ENCODE assay signal across 15 cellular contexts in the genomic region with DNA sequence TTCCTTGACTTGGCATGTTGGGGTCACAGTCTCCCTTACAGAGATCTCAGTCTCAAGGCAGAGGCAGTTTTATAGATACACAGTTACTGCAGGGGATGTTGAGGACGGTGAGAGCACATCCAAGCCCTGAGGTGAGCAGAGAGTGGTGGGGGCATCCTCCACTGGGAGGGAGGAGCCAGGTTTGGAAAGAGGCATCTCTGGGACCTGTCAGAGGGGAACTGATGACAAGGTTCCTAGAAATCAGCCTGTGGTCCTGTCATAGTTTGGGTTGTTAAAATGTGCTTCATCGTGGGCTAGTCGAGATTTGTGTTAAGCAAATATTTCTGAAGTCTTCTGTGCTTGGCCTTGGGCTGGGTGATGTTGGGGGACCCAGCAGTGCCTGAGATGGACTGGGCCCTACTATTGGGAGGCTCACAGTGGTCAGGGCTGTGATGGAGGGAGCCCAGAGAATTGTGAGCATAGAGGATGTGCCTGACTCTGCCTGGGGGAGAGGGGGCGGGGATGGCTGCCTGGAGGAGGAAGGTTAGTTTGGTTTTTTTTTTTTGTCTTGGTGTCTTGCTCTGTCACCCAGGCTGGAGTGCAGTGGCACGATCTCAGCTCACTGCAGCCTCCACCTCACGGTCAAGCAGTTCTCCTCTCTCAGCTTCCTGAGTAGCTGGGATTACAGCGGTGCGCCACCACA. TPM values are rescaled to one million over a fixed set of nuclear protein-coding genes. Genes with fewer than 3 reads are reported as not detected.
DNase-seq lines count a peak whose midpoint lies in the region; ATAC-seq and TF ChIP-seq lines count a peak whose summit lies in the region.
"Had no signal": no experiment of that assay in that cellular context is flagged by ENCODE, and none has a peak within 500 bp of the region (broad histone marks: within the 10 kb centered on the region; RNA-seq: fewer than 3 reads in every experiment).

No MANE protein-coding gene starts in this region.

- peak overlapping the region; percentile 100 for H3K4me3 Mint-ChIP-seq in stimulated activated naive CD8-positive, alpha-beta T cell treated with anti-CD3 and anti-CD28 coated beads, Interleukin-15, Interleukin-2, amounts not matched to agents 100 ng/mL and 50 ng/mL, for 24 hours
- H3K4me3 Mint-ChIP-seq in activated B cell treated with CpG ODN at 0.5 μM for 24 hours (peak overlapping the region; percentile 78), endothelial cell (ENCODE audit: unreplicated experiment) (peak overlapping the region; percentile 60)

- no peaks in the 10 kb centered on the region for H3K27me3 Mint-ChIP-seq in stimulated activated naive CD8-positive, alpha-beta T cell treated with anti-CD3 and anti-CD28 coated beads, Interleukin-15, Interleukin-2, amounts not matched to agents 100 ng/mL and 50 ng/mL, for 24 hours
- H3K27me3 Mint-ChIP-seq in activated B cell treated with CpG ODN at 0.5 μM for 24 hours (no peaks in the 10 kb centered on the region), endothelial cell (ENCODE audit: unreplicated experiment) (peaks cover 12% of the 10 kb centered on the region)

- CTCF ChIA-PET in activated B cell treated with CpG ODN at 0.5 μM for 24 hours (lab: Charles Lee): no interaction called here

- H3K27ac Mint-ChIP-seq in stimulated activated naive CD8-positive, alpha-beta T cell treated with anti-CD3 and anti-CD28 coated beads, Interleukin-15, Interleukin-2, amounts not matched to agents 100 ng/mL and 50 ng/mL, for 24 hours: peak overlapping the region; percentile 100
- H3K27ac Mint-ChIP-seq in activated B cell treated with CpG ODN at 0.5 μM for 24 hours (peak overlapping the region; percentile 89), endothelial cell (ENCODE audit: unreplicated experiment) (no peak overlapping the region)

- H3K27ac ChIP-seq in left ventricle myocardium inferior (replicated peaks): no peak overlapping the region
- H3K27ac ChIP-seq in testis: no peak overlapping the region

- TF ChIP-seq POLR2A in testis (IDR thresholded peaks at IDR 0.05): no peak

- H3K9me3 ChIP-seq in left ventricle myocardium inferior (replicated peaks) (no peaks in the 10 kb centered on the region), testis (no peaks in the 10 kb centered on the region)

- H3K4me3 ChIP-seq in left ventricle myocardium inferior: no peak overlapping the region
- no peak overlapping the region for H3K4me3 ChIP-seq in testis

- H3K4me1 ChIP-seq in left ventricle myocardium inferior (peaks cover 80% of the 10 kb centered on the region), testis (peaks cover 33% of the 10 kb centered on the region)

- TF ChIP-seq CTCF in activated B cell treated with CpG ODN at 0.5 μM for 24 hours (IDR thresholded peaks at IDR 0.05) (no peak), endothelial cell (IDR thresholded peaks at IDR 0.05; ENCODE audit: unreplicated experiment) (no peak), left ventricle myocardium inferior (IDR thresholded peaks at IDR 0.05; ENCODE audit: borderline replicate concordance) (no peak), testis (IDR thresholded peaks at IDR 0.05) (no peak)

- H3K36me3 ChIP-seq in left ventricle myocardium inferior (peaks cover 30% of the 10 kb centered on the region), testis (ENCODE audit: low read depth, missing control alignments) (no peaks in the 10 kb centered on the region)

- DNase-seq in stimulated activated naive CD8-positive, alpha-beta T cell treated with anti-CD3 and anti-CD28 coated beads, Interleukin-15, Interleukin-2, amounts not matched to agents 100 U/mL and 50 U/mL, for 24 hours: no peak
- DNase-seq in activated B cell treated with CpG ODN at 0.5 μM for 24 hours: no peak
- DNase-seq in endothelial cell (ENCODE audit: low spot score): no peak
- DNase-seq in left ventricle myocardium inferior: no peak
- no peak for DNase-seq in NAMALWA (ENCODE audit: low spot score)
- DNase-seq in testis: no peak
- DNase-seq: central memory CD4-positive, alpha-beta T cell; DMS79; mesendoderm; NCI-H187 treated with DMSO at 0.1 percent for 48 hours; NCI-H526; small intestine had no signal

- POLR2A ChIA-PET in activated B cell treated with CpG ODN at 0.5 μM for 24 hours (lab: Charles Lee): interaction anchor here (0.7 to 7.4 kb wide), 3 partner anchors 14 to 45 kb away, joined by 3 to 185 read pairs (median 7); a partner anchor contains a TSS

- no peaks in the 10 kb centered on the region for H3K27me3 ChIP-seq in left ventricle myocardium inferior (ENCODE audit: low read depth)
- H3K27me3 ChIP-seq in testis: no peaks in the 10 kb centered on the region

- peaks cover 71% of the 10 kb centered on the region for H3K4me1 Mint-ChIP-seq in stimulated activated naive CD8-positive, alpha-beta T cell treated with anti-CD3 and anti-CD28 coated beads, Interleukin-15, Interleukin-2, amounts not matched to agents 100 ng/mL and 50 ng/mL, for 24 hours (ENCODE audit: low read depth)
- H3K4me1 Mint-ChIP-seq in activated B cell treated with CpG ODN at 0.5 μM for 24 hours (peaks cover 76% of the 10 kb centered on the region), endothelial cell (ENCODE audit: unreplicated experiment) (peaks cover 36% of the 10 kb centered on the region)

- H3K9me3 Mint-ChIP-seq in stimulated activated naive CD8-positive, alpha-beta T cell treated with anti-CD3 and anti-CD28 coated beads, Interleukin-15, Interleukin-2, amounts not matched to agents 100 ng/mL and 50 ng/mL, for 24 hours: no peaks in the 10 kb centered on the region
- H3K9me3 Mint-ChIP-seq in activated B cell treated with CpG ODN at 0.5 μM for 24 hours: no peaks in the 10 kb centered on the region
- H3K9me3 Mint-ChIP-seq in endothelial cell (ENCODE audit: unreplicated experiment): no peaks in the 10 kb centered on the region

- no peak for ATAC-seq in stimulated activated naive CD8-positive, alpha-beta T cell treated with anti-CD3 and anti-CD28 coated beads, Interleukin-15, Interleukin-2, amounts not matched to agents 100 U/mL and 50 U/mL, for 24 hours
- ATAC-seq in activated B cell treated with CpG ODN at 0.5 μM for 24 hours (ENCODE audit: low read depth) (no peak), esophagus mucosa (no peak)
- ATAC-seq: HCT116 had no signal

- intact Hi-C loops in activated B cell treated with CpG ODN at 0.5 μM for 24 hours (cut with micrococcal nuclease): loop anchor here (5.0 to 10.0 kb wide), 3 partner anchors 383 to 1134 kb away; a partner anchor contains a TSS
- intact Hi-C loops in left ventricle myocardium inferior (cut with micrococcal nuclease): no loop called here
- intact Hi-C loops in testis (cut with DNase I; ENCODE audit: low total_unique reads): no loop called here

- peaks cover 70% of the 10 kb centered on the region for H3K36me3 Mint-ChIP-seq in stimulated activated naive CD8-positive, alpha-beta T cell treated with anti-CD3 and anti-CD28 coated beads, Interleukin-15, Interleukin-2, amounts not matched to agents 100 ng/mL and 50 ng/mL, for 24 hours (ENCODE audit: low read depth)
- peaks cover 68% of the 10 kb centered on the region for H3K36me3 Mint-ChIP-seq in activated B cell treated with CpG ODN at 0.5 μM for 24 hours (ENCODE audit: low read depth)
- H3K36me3 Mint-ChIP-seq in endothelial cell (ENCODE audit: low read depth, unreplicated experiment): peaks cover 33% of the 10 kb centered on the region

- WGBS in testis, 2 donors: 67 to 82% methylated on average over 8 of the region's 8 CpGs

RNA-seq across cellular contexts. Expression of a gene that starts 3.9 kb away (rescaled TPM):
- 184 and 200 TPM in 2 replicates for total RNA-seq in activated B cell treated with CpG ODN at 0.5 μM for 24 hours
- total RNA-seq in endothelial cell (ENCODE audit: unreplicated experiment): 139 TPM
- total RNA-seq in esophagus mucosa: 46.6 TPM
- total RNA-seq in left ventricle myocardium inferior: 91.4 TPM
- 100 to 1,000 TPM; 363 to 366 TPM for total RNA-seq in testis
- polyA plus RNA-seq in testis (ENCODE audit: insufficient read depth, low read depth, low replicate concordance): 359 TPM

RNA-seq across cellular contexts. Expression of a gene that starts 13.5 kb away (rescaled TPM):
- total RNA-seq in activated B cell treated with CpG ODN at 0.5 μM for 24 hours (4,002 and 4,656 TPM in 2 replicates), endothelial cell (ENCODE audit: unreplicated experiment) (2,151 TPM), esophagus mucosa (2,374 TPM), left ventricle myocardium inferior (1,107 TPM), testis (1,000 to 10,000 TPM in 1 of 2 donors, 100 to 1,000 TPM in 1; 628 to 1,122 TPM)
- 1,146 TPM for polyA plus RNA-seq in testis (ENCODE audit: insufficient read depth, low read depth, low replicate concordance)

RNA-seq across cellular contexts. Expression of a gene that starts 31.4 kb away (rescaled TPM):
- total RNA-seq in activated B cell treated with CpG ODN at 0.5 μM for 24 hours (63.8 and 68.9 TPM in 2 replicates), endothelial cell (ENCODE audit: unreplicated experiment) (86.2 TPM), esophagus mucosa (55.6 TPM), left ventricle myocardium inferior (73.8 TPM), testis (10 to 100 TPM; 80.6 to 96.1 TPM)
- polyA plus RNA-seq in testis (ENCODE audit: insufficient read depth, low read depth, low replicate concordance): 130 TPM

RNA-seq across cellular contexts. Expression of a gene that starts 36.8 kb away (rescaled TPM):
- 111 and 125 TPM in 2 replicates for total RNA-seq in activated B cell treated with CpG ODN at 0.5 μM for 24 hours
- total RNA-seq in endothelial cell (ENCODE audit: unreplicated experiment): 172 TPM
- 12.8 TPM for total RNA-seq in esophagus mucosa
- total RNA-seq in left ventricle myocardium inferior: 14.1 TPM
- total RNA-seq in testis: 10 to 100 TPM; 22.6 to 32.8 TPM
- 29.2 TPM for polyA plus RNA-seq in testis (ENCODE audit: insufficient read depth, low read depth, low replicate concordance)

RNA-seq across cellular contexts. Expression of a gene that starts 42.6 kb away (rescaled TPM):
- total RNA-seq in activated B cell treated with CpG ODN at 0.5 μM for 24 hours (167 and 206 TPM in 2 replicates), endothelial cell (ENCODE audit: unreplicated experiment) (10.2 TPM), esophagus mucosa (141 TPM), left ventricle myocardium inferior (34.8 TPM), testis (10 to 100 TPM; 46.4 to 90.9 TPM)
- polyA plus RNA-seq in testis (ENCODE audit: insufficient read depth, low read depth, low replicate concordance): 77.7 TPM
